In the genomic region with DNA sequence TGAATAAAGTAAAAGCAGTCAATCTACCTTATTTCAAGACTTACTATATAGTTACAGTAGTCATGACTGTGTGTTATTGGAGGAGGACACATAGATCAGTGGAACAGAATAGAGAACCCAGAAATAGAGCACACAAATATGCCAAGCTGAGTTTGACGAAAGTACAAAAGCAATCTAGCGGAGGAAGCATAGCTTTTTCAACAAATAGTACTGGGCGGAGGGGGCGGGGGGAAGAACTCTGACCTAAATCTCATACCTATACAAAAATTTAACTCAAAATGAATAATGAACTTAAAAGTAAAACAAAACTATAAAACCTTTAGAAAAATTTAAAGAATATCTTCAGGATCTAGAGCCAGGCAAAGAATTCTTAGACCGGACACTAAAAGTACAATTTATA, we compare ENCODE assay signal across 1 cellular context.
TF ChIP-seq lines count a peak whose summit lies in the region.

No MANE protein-coding gene starts in this region.

TF ChIP-seq in HepG2, 621 proteins besides CTCF, POLR2A, EP300 and RAD21 (continued from another document):
- TF ChIP-seq IKZF1 (IDR thresholded peaks at IDR 0.05): no peak
- TF ChIP-seq NCOA5 (CRISPR knock-in tag; IDR thresholded peaks at IDR 0.05): no peak
- no peak for TF ChIP-seq CBX2 (IDR thresholded peaks at IDR 0.05; ENCODE audit: low read depth, low read length)
- no peak for TF ChIP-seq CBX2 (CRISPR knock-in tag; IDR thresholded peaks at IDR 0.05; ENCODE audit: low read depth)
- TF ChIP-seq GPBP1L1 (CRISPR knock-in tag; IDR thresholded peaks at IDR 0.05): no peak
- no peak for TF ChIP-seq PHF21A (CRISPR knock-in tag; IDR thresholded peaks at IDR 0.05)
- TF ChIP-seq, protein P1, sequence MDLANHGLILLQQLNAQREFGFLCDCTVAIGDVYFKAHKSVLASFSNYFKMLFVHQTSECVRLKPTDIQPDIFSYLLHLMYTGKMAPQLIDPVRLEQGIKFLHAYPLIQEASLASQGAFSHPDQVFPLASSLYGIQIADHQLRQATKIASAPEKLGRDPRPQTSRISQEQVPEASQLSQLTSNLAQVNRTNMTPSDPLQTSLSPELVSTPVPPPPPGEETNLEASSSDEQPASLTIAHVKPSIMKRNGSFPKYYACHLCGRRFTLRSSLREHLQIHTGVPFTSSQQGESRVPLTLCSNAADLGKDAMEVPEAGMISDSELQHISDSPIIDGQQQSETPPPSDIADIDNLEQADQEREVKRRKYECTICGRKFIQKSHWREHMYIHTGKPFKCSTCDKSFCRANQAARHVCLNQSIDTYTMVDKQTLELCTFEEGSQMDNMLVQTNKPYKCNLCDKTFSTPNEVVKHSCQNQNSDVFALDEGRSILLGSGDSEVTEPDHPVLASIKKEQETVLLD (CRISPR knock-in tag; IDR thresholded peaks at IDR 0.05; ENCODE audit: low read depth): no peak
- TF ChIP-seq ARID4A (CRISPR knock-in tag; IDR thresholded peaks at IDR 0.05; ENCODE audit: borderline replicate concordance): no peak
- TF ChIP-seq KLF15 (CRISPR knock-in tag; IDR thresholded peaks at IDR 0.05; ENCODE audit: borderline replicate concordance): no peak
- TF ChIP-seq ZBTB1 (CRISPR knock-in tag; IDR thresholded peaks at IDR 0.05; ENCODE audit: borderline replicate concordance): no peak
- no peak for TF ChIP-seq ZNF317 (CRISPR knock-in tag; IDR thresholded peaks at IDR 0.05)
- TF ChIP-seq DMTF1 (CRISPR knock-in tag; IDR thresholded peaks at IDR 0.05): no peak
- TF ChIP-seq ZFY (CRISPR knock-in tag; IDR thresholded peaks at IDR 0.05): no peak
- no peak for TF ChIP-seq ZNF512 (CRISPR knock-in tag; IDR thresholded peaks at IDR 0.05)
- no peak for TF ChIP-seq ZNF766 (CRISPR knock-in tag; IDR thresholded peaks at IDR 0.05; ENCODE audit: borderline replicate concordance)
